ENCODE assay signal across 31 cellular contexts in genomic region chr4:118268780-118269179, GRCh38.
"Had no signal": no experiment of that assay in that cellular context is flagged by ENCODE, and none has a peak within 500 bp of the region (broad histone marks: within the 10 kb centered on the region; RNA-seq: fewer than 3 reads in every experiment).

No MANE protein-coding gene starts in this region.

- H3K4me1 ChIP-seq: lower lobe of right lung, neural progenitor cell, parathyroid adenoma, psoas muscle, testis, thyroid gland, upper lobe of right lung had no signal

- H3K79me2 ChIP-seq: parathyroid adenoma had no signal

- H3K27me3 ChIP-seq: testis, thyroid gland had no signal

- DNase-seq: hypothalamus; immature natural killer cell; kidney; left colon; left lung; lower lobe of right lung; mammary epithelial cell; mesenchymal stem cell; naive B cell; natural killer cell; nephron progenitor cell; occipital lobe; psoas muscle; stimulated activated CD4-positive, alpha-beta T cell treated with anti-CD3 and anti-CD28 coated beads, Interleukin-12 subunit alpha, Interleukin-12 subunit beta, amount 100 ng/mL, for 4 hours; stimulated activated CD4-positive, alpha-beta T cell treated with anti-CD3 and anti-CD28 coated beads, Interleukin-15, amount 100 ng/mL, for 24 hours; stimulated activated CD4-positive, alpha-beta T cell treated with anti-CD3 and anti-CD28 coated beads, Interleukin-2, amount 100 ng/mL, for 24 hours; stimulated activated CD4-positive, alpha-beta T cell treated with anti-CD3 and anti-CD28 coated beads, Interleukin-4, amount 100 ng/mL, for 1 hour; stimulated activated naive B cell treated with anti-CD40 and anti-IgM and Interleukin-4, amounts not matched to agents 10 μg/mL and 1 μg/mL and 100 μg/mL, for 72 hours; stimulated activated naive CD8-positive, alpha-beta T cell treated with anti-CD3 and anti-CD28 coated beads, Interleukin-15, Interleukin-2, amounts not matched to agents 100 U/mL and 50 U/mL, for 24 hours; stomach; testis; thyroid gland; trophoblast cell; upper lobe of right lung had no signal

- H3K36me3 ChIP-seq: left lung, lower lobe of right lung, neural progenitor cell, neutrophil, stomach, thyroid gland, upper lobe of right lung had no signal

- H3K27ac ChIP-seq: left lung, lower lobe of right lung, neural progenitor cell, neutrophil, parathyroid adenoma, psoas muscle, skin epidermis, stomach, testis, thyroid gland, upper lobe of right lung had no signal

- FAIRE-seq: islet of Langerhans, urothelium cell line had no signal

- H3K9ac ChIP-seq: neural progenitor cell, parathyroid adenoma had no signal

- H3K4me3 ChIP-seq: left lung, lower lobe of right lung, neural progenitor cell, psoas muscle, skin epidermis, stomach, testis, thyroid gland, upper lobe of right lung had no signal

- H3K9me3 ChIP-seq: left lung, lower lobe of right lung, neutrophil, psoas muscle, stomach, testis, thyroid gland, upper lobe of right lung had no signal

- H3K4me2 ChIP-seq: neural progenitor cell had no signal

- H2AFZ ChIP-seq: neural progenitor cell, parathyroid adenoma had no signal

- ATAC-seq: left colon; left lung; lower lobe of right lung; natural killer cell; psoas muscle; sciatic nerve; stimulated activated naive B cell treated with anti-CD40 and anti-IgM and Interleukin-4, amounts not matched to agents 10 μg/mL and 1 μg/mL and 100 μg/mL, for 72 hours; stimulated activated naive CD8-positive, alpha-beta T cell treated with anti-CD3 and anti-CD28 coated beads, Interleukin-15, Interleukin-2, amounts not matched to agents 100 U/mL and 50 U/mL, for 24 hours; upper lobe of right lung had no signal
